Comparison of ENCODE assay signal across 8 cellular contexts in the genomic region with DNA sequence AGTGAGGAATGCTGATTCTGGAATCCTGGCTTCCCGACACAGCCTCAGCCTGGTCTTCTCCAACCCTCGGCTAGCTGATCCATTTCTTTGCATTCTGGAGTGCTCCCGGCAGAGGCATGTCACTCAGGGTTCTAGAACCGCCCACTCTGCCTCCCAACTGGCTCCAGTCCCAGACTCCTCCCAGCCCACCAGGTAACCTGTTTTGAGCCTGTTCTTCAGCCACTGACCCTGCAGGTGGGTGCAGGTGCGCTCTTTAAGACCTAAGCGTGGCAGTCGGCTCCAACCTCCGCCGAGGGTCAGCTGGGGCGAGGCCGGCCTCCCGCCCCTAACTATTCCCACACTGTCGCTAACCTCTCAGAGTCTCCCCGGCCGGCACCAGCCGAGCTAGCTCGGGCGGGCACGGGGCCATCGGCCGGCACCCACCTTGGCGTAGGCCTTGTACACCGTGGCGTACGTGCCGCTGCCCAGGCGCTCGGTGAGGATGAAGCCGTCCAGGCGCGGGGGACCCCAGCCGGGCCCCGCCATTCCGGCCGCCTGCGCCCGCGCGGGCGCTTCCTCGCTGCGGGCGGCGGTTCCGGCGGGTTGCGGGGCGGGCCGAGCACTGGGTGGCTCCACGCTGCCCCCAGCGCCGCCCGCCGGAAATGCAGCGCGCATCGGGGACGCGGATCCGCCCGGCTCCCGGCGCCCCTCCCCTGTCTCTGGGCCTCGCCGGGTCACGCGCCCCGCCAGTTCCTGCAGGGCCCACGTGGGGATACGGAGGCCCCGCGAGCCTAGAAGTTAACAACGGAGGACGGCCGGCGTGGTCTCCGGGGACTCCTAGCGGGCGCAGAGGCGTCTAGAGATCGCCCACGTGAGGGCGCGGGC.
DNase-seq lines count a peak whose midpoint lies in the region; ATAC-seq and TF ChIP-seq lines count a peak whose summit lies in the region.

A gene with protein sequence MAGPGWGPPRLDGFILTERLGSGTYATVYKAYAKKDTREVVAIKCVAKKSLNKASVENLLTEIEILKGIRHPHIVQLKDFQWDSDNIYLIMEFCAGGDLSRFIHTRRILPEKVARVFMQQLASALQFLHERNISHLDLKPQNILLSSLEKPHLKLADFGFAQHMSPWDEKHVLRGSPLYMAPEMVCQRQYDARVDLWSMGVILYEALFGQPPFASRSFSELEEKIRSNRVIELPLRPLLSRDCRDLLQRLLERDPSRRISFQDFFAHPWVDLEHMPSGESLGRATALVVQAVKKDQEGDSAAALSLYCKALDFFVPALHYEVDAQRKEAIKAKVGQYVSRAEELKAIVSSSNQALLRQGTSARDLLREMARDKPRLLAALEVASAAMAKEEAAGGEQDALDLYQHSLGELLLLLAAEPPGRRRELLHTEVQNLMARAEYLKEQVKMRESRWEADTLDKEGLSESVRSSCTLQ (minus strand): TSS at position 576 of the 864 bp plus-strand sequence. CDS start 51 bp downstream, at position 525.

- peak within 1 kb of the TSS; percentile 82 for H3K4me3 Mint-ChIP-seq in central memory CD8-positive, alpha-beta T cell

- peak within 1 kb of the TSS; percentile 92 for H3K27ac Mint-ChIP-seq in central memory CD8-positive, alpha-beta T cell (ENCODE audit: low read depth)

- peaks cover 27% of the 10 kb centered on the region for H3K36me3 Mint-ChIP-seq in central memory CD8-positive, alpha-beta T cell (ENCODE audit: insufficient read depth)

- DNase-seq in AG10803 (ENCODE audit: low read depth) (peak; percentile 80), NCI-H446 (lab: John Stamatoyannopoulos, UW) (peak; percentile 39 to 86), iris pigment epithelial cell (ENCODE audit: low read depth) (peak; percentile 89)
- peak; percentile 89 to 94 for DNase-seq in central memory CD8-positive, alpha-beta T cell (ENCODE audit: low spot score in 2 of 2)
- DNase-seq in stimulated activated CD4-positive, alpha-beta T cell treated with anti-CD3 and anti-CD28 coated beads, Interleukin-12 subunit alpha, Interleukin-12 subunit beta, amount 100 ng/mL, for 4 hours: peak; percentile 92

- H3K9me3 Mint-ChIP-seq in central memory CD8-positive, alpha-beta T cell: no peaks in the 10 kb centered on the region

- peak; percentile 73 for ATAC-seq in GM19043 (IDR thresholded peaks at IDR 0.05; ENCODE audit: low read depth, unreplicated experiment)
- ATAC-seq in HG03354 (IDR thresholded peaks at IDR 0.05; ENCODE audit: poor library complexity, severe bottlenecking, unreplicated experiment): peak; percentile 87
- ATAC-seq in activated CD4-positive, CD25-positive, alpha-beta regulatory T cell treated with anti-CD3 and anti-CD28 coated beads, Interleukin-2, amount 50 U/mL, for 24 hours: peak; percentile 87 to 89
- ATAC-seq in central memory CD8-positive, alpha-beta T cell (replicated peaks; ENCODE audit: extremely low read depth, poor library complexity, severe bottlenecking): peak; percentile 89

- H3K4me1 Mint-ChIP-seq in central memory CD8-positive, alpha-beta T cell: peaks cover 48% of the 10 kb centered on the region

- H3K27me3 Mint-ChIP-seq in central memory CD8-positive, alpha-beta T cell: no peaks in the 10 kb centered on the region

- peak within 1 kb of the TSS; percentile 86 for H3K4me3 ChIP-seq in AG10803 (ENCODE audit: low read length)

- no peak; the same call in none of the 2 replicates for TF ChIP-seq CTCF in AG10803 (conservative IDR thresholded peaks at IDR 0.05; ENCODE audit: low read length)

Comparison
In these comparisons a context has a peak if more than half of its experiments do, and no peak if none do; other contexts are left out.
1. Peak in every context shown above with its lines: DNase-seq, ATAC-seq and H3K4me3 ChIP-seq.